Comparison of ENCODE assay signal across 26 cellular contexts in genomic region chr7:52634996-52635395, GRCh38.
DNase-seq lines count a peak whose midpoint lies in the region; ATAC-seq, FAIRE-seq and TF ChIP-seq lines count a peak whose summit lies in the region.
"Had no signal": no experiment of that assay in that cellular context is flagged by ENCODE, and none has a peak within 500 bp of the region (broad histone marks: within the 10 kb centered on the region; RNA-seq: fewer than 3 reads in every experiment).

No MANE protein-coding gene starts in this region.

- TF ChIP-seq EP300 in HepG2 (IDR thresholded peaks at IDR 0.05; ENCODE audit: low read depth in 2 of 2, low read length in 2 of 2), result no peak
- no peak for TF ChIP-seq EP300 in HepG2 (CRISPR knock-in tag; IDR thresholded peaks at IDR 0.05; ENCODE audit: borderline replicate concordance)

- no peak overlapping the region for H3K4me3 Mint-ChIP-seq in activated naive CD8-positive, alpha-beta T cell treated with anti-CD3 and anti-CD28 coated beads, Interleukin-2, amount 50 U/mL, for 24 hours
- H3K4me3 Mint-ChIP-seq: activated CD4-positive, alpha-beta T cell treated with anti-CD3 and anti-CD28 coated beads, Interleukin-2, amount 10 ng/mL, durations not matched to agents 24 days and 14 days; activated T-cell treated with anti-CD3 and anti-CD28 coated beads, Interleukin-2, amount 50 U/mL, for 4 hours; B cell; HFFc6; T-helper 17 cell had no signal

- H2AFZ ChIP-seq in HepG2 (ENCODE audit: low read length), result peak overlapping the region; percentile 15

- H3K79me2 ChIP-seq in HepG2 (ENCODE audit: insufficient read depth, low read length), result no peaks in the 10 kb centered on the region

- no peak overlapping the region for H3K27ac ChIP-seq in HepG2 (ENCODE audit: extremely low read length, insufficient read depth, low read length)
- no peak overlapping the region for H3K27ac ChIP-seq in right lobe of liver
- no peak overlapping the region for H3K27ac ChIP-seq in WERI-Rb-1
- H3K27ac ChIP-seq: brain microvascular endothelial cell, colonic mucosa, foreskin keratinocyte, prostate gland, SK-N-MC, upper lobe of right lung had no signal

- in situ Hi-C loops in HepG2 (cut with HindIII; ENCODE audit: extremely low pct_ligation_motif_present, low pct_unique_long_range_greater_than_20kb), result no loop called here

- no peaks in the 10 kb centered on the region for H3K4me1 Mint-ChIP-seq in activated naive CD8-positive, alpha-beta T cell treated with anti-CD3 and anti-CD28 coated beads, Interleukin-2, amount 50 U/mL, for 24 hours
- H3K4me1 Mint-ChIP-seq: activated CD4-positive, alpha-beta T cell treated with anti-CD3 and anti-CD28 coated beads, Interleukin-2, amount 10 ng/mL, durations not matched to agents 24 days and 14 days; B cell; T-helper 17 cell had no signal

- TF ChIP-seq RAD21 in HepG2 (CRISPR knock-in tag; IDR thresholded peaks at IDR 0.05), result no peak

- no peak overlapping the region for H3K4me2 ChIP-seq in HepG2 (ENCODE audit: low read depth, low read length)

- BruUV-seq in HepG2 (replicated peaks; lab: Mats Ljungman, UMichigan), result no TSS peak

- intact Hi-C loops in HepG2 (cut with micrococcal nuclease; ENCODE audit: unreplicated experiment), result no loop called here
- intact Hi-C loops in right lobe of liver (cut with DNase I), result no loop called here

- no peak overlapping the region for H3K9ac ChIP-seq in HepG2 (ENCODE audit: insufficient read depth, low read depth, low read length)

- TF ChIP-seq CTCF in HepG2 (CRISPR knock-in tag; IDR thresholded peaks at IDR 0.05) (no peak), right lobe of liver (IDR thresholded peaks at IDR 0.05) (no peak), WERI-Rb-1 (IDR thresholded peaks at IDR 0.05; ENCODE audit: low read depth, low read length) (no peak)

- H3K9me3 Mint-ChIP-seq in activated naive CD8-positive, alpha-beta T cell treated with anti-CD3 and anti-CD28 coated beads, Interleukin-2, amount 50 U/mL, for 24 hours, result peaks cover 19% of the 10 kb centered on the region

- no peak for FAIRE-seq in HepG2 (lab: Jason Lieb, UNC)
- FAIRE-seq: A204.1, keratinocyte had no signal

- no peaks in the 10 kb centered on the region for H3K36me3 Mint-ChIP-seq in activated naive CD8-positive, alpha-beta T cell treated with anti-CD3 and anti-CD28 coated beads, Interleukin-2, amount 50 U/mL, for 24 hours (ENCODE audit: low read depth)

- H3K4me1 ChIP-seq in HepG2 (ENCODE audit: insufficient read depth, low read length) (no peaks in the 10 kb centered on the region), right lobe of liver (no peaks in the 10 kb centered on the region)
- H3K4me1 ChIP-seq: colonic mucosa, foreskin keratinocyte, prostate gland, upper lobe of right lung had no signal

- no peak for TF ChIP-seq POLR2A in HepG2 (IDR thresholded peaks at IDR 0.05; ENCODE audit: insufficient read depth in 1 of 2, low read depth in 2 of 2, low read length in 2 of 2)
- no peak for TF ChIP-seq POLR2A in right lobe of liver (IDR thresholded peaks at IDR 0.05)

- H3K4me3 ChIP-seq in HepG2 (replicated peaks in 1 of 3; ENCODE audit: insufficient read depth in 1 of 3, low read depth in 2 of 3, low read length in 3 of 3), result no peak overlapping the region
- no peak overlapping the region for H3K4me3 ChIP-seq in right lobe of liver
- H3K4me3 ChIP-seq in WERI-Rb-1 (ENCODE audit: low read depth, low read length), result no peak overlapping the region
- H3K4me3 ChIP-seq: colonic mucosa, prostate gland, SK-N-MC, upper lobe of right lung had no signal

- H4K20me1 ChIP-seq in HepG2 (ENCODE audit: insufficient read depth, low read length), result no peaks in the 10 kb centered on the region

- peak; percentile 40; the same call in 1 of the 3 replicates for ATAC-seq in HepG2
- ATAC-seq in right lobe of liver, result no peak
- ATAC-seq in HG02610 (IDR thresholded peaks at IDR 0.05; ENCODE audit: unreplicated experiment), result no peak
- no peak for ATAC-seq in activated naive CD8-positive, alpha-beta T cell treated with anti-CD3 and anti-CD28 coated beads, Interleukin-2, amount 50 U/mL, for 24 hours
- ATAC-seq: activated T-cell treated with anti-CD3 and anti-CD28 coated beads, Interleukin-2, amount 50 U/mL, for 4 hours; esophagus mucosa; foreskin keratinocyte; T-helper 17 cell; upper lobe of right lung had no signal

- H3K27me3 Mint-ChIP-seq in activated naive CD8-positive, alpha-beta T cell treated with anti-CD3 and anti-CD28 coated beads, Interleukin-2, amount 50 U/mL, for 24 hours, result no peaks in the 10 kb centered on the region
- H3K27me3 Mint-ChIP-seq: activated CD4-positive, alpha-beta T cell treated with anti-CD3 and anti-CD28 coated beads, Interleukin-2, amount 10 ng/mL, durations not matched to agents 24 days and 14 days; B cell; T-helper 17 cell had no signal

- H3K27me3 ChIP-seq in HepG2 (ENCODE audit: control insufficient read depth in 1 of 2, insufficient read depth in 2 of 2, low read length in 2 of 2) (no peaks in the 10 kb centered on the region), right lobe of liver (no peaks in the 10 kb centered on the region), WERI-Rb-1 (ENCODE audit: insufficient read depth, low read depth, severe bottlenecking) (no peaks in the 10 kb centered on the region)
- H3K27me3 ChIP-seq: brain microvascular endothelial cell, colonic mucosa, foreskin keratinocyte, upper lobe of right lung had no signal

- no peaks in the 10 kb centered on the region for H3K36me3 ChIP-seq in HepG2 (replicated peaks in 1 of 2; ENCODE audit: control insufficient read depth in 1 of 2, insufficient read depth in 2 of 2, low read length in 2 of 2)
- H3K36me3 ChIP-seq in right lobe of liver, result no peaks in the 10 kb centered on the region
- H3K36me3 ChIP-seq in WERI-Rb-1, result no peaks in the 10 kb centered on the region
- H3K36me3 ChIP-seq: brain microvascular endothelial cell, colonic mucosa, prostate gland, upper lobe of right lung had no signal

- DNase-seq in HepG2 (ENCODE audit: low spot score) (no peak), right lobe of liver (no peak), WERI-Rb-1 (peak; percentile 30), islet precursor cell (peak; percentile 59), Kasumi-1 (lab: John Stamatoyannopoulos, UW) (no peak)
- DNase-seq in stimulated activated CD4-positive, alpha-beta T cell treated with anti-CD3 and anti-CD28 coated beads, Interleukin-12 subunit alpha, Interleukin-12 subunit beta, amount 100 ng/mL, for 4 hours, result no peak
- no peak for DNase-seq in activated naive CD8-positive, alpha-beta T cell treated with anti-CD3 and anti-CD28 coated beads, Interleukin-2, amount 50 U/mL, for 24 hours
- DNase-seq: activated CD4-positive, alpha-beta T cell treated with anti-CD3 and anti-CD28 coated beads, Interleukin-2, amount 10 ng/mL, durations not matched to agents 24 days and 14 days; activated T-cell treated with anti-CD3 and anti-CD28 coated beads, Interleukin-2, amount 50 U/mL, for 4 hours; brain microvascular endothelial cell; colonic mucosa; effector memory CD4-positive, alpha-beta T cell; foreskin keratinocyte; HFFc6; KG1; NCI-H146; NCI-H510A; T-helper 17 cell; upper lobe of right lung had no signal

- peaks cover 48% of the 10 kb centered on the region for H3K9me3 ChIP-seq in HepG2 (ENCODE audit: low read length)
- H3K9me3 ChIP-seq in right lobe of liver, result no peaks in the 10 kb centered on the region
- H3K9me3 ChIP-seq in WERI-Rb-1 (ENCODE audit: severe bottlenecking), result no peaks in the 10 kb centered on the region
- H3K9me3 ChIP-seq: colonic mucosa, prostate gland, upper lobe of right lung had no signal

- no peak overlapping the region for H3K27ac Mint-ChIP-seq in activated naive CD8-positive, alpha-beta T cell treated with anti-CD3 and anti-CD28 coated beads, Interleukin-2, amount 50 U/mL, for 24 hours
- H3K27ac Mint-ChIP-seq: activated CD4-positive, alpha-beta T cell treated with anti-CD3 and anti-CD28 coated beads, Interleukin-2, amount 10 ng/mL, durations not matched to agents 24 days and 14 days; B cell; HFFc6; T-helper 17 cell had no signal

- CTCF ChIA-PET in HepG2 (lab: Yijun Ruan, JAX; ENCODE audit: low intra/inter-chr PET ratio, low total read pairs), result no interaction called here

- WGBS in HepG2 (ENCODE audit: low lambda C conversion rate), result 19% methylated on average over 3 of the region's 3 CpGs
- WGBS in right lobe of liver (ENCODE audit: insufficient coverage, low coverage, low lambda C conversion rate, missing lambda C conversion rate), result 31% methylated on average over 2 of the region's 3 CpGs

- POLR2A ChIA-PET in HepG2 (lab: Yijun Ruan, JAX), result no interaction called here

TF ChIP-seq in HepG2, 621 proteins besides CTCF, POLR2A, EP300 and RAD21:
- TF ChIP-seq ZC3H13 (CRISPR knock-in tag; IDR thresholded peaks at IDR 0.05) (no peak), TSC22D2 (CRISPR knock-in tag; IDR thresholded peaks at IDR 0.05; ENCODE audit: borderline replicate concordance) (no peak), EEA1 (CRISPR knock-in tag; IDR thresholded peaks at IDR 0.05; ENCODE audit: borderline replicate concordance) (no peak), ZNF224 (CRISPR knock-in tag; IDR thresholded peaks at IDR 0.05) (no peak), PAX8 (CRISPR knock-in tag; IDR thresholded peaks at IDR 0.05; ENCODE audit: borderline replicate concordance) (no peak)
TF ChIP-seq in HepG2: peak in this region for 0.

Comparison
In these comparisons a context has a peak if more than half of its experiments do, and no peak if none do; other contexts are left out.
1. DNase-seq: peak in WERI-Rb-1 (single experiment) and islet precursor cell (single experiment); none in HepG2 (single experiment), right lobe of liver (0 of 3), Kasumi-1 (0 of 2), stimulated activated CD4-positive, alpha-beta T cell treated with anti-CD3 and anti-CD28 coated beads, Interleukin-12 subunit alpha, Interleukin-12 subunit beta, amount 100 ng/mL, for 4 hours (single experiment) and activated naive CD8-positive, alpha-beta T cell treated with anti-CD3 and anti-CD28 coated beads, Interleukin-2, amount 50 U/mL, for 24 hours (single experiment).